In the genomic region with DNA sequence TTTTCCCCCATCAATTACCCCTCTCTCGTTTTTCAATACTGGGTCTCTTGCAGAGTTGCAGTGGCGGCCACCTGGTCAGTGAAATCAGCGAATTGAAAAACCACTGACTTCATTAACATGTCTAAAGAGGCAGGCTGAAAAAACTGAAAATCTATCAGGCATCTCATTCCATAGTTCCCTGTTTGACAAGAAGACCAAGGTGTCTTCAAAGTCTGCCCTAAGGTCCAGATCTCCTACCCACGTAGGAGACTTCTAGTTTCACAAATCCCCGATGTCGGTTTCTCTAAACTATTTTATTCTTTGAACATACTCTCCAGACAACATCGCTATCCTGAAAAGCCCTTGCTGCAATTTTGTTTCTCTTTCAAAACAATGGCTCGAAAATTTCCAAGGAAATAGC, we compare ENCODE assay signal across 8 cellular contexts. TPM values are rescaled to one million over a fixed set of nuclear protein-coding genes. Genes with fewer than 3 reads are reported as not detected.
DNase-seq lines count a peak whose midpoint lies in the region; ATAC-seq, FAIRE-seq and TF ChIP-seq lines count a peak whose summit lies in the region.

No MANE protein-coding gene starts in this region.

- H3K9me3 ChIP-seq in small intestine (ENCODE audit: control insufficient read depth, low read depth) = no peaks in the 10 kb centered on the region

- H3K36me3 ChIP-seq in small intestine (ENCODE audit: control insufficient read depth in 2 of 2, insufficient read depth in 2 of 2, low read length in 2 of 2) = peaks cover 0 to 4% of the 10 kb centered on the region in 2 donors

- TF ChIP-seq CTCF in foreskin keratinocyte (conservative IDR thresholded peaks at IDR 0.05) = no peak

- H3K27me3 ChIP-seq in foreskin keratinocyte = no peaks in the 10 kb centered on the region
- H3K27me3 ChIP-seq in small intestine (ENCODE audit: control insufficient read depth in 2 of 2, insufficient read depth in 2 of 2, low read length in 2 of 2) = no peaks in the 10 kb centered on the region

- H3K4me3 ChIP-seq in small intestine (ENCODE audit: low read depth in 1 of 2, low read length in 2 of 2) = peak overlapping the region in 1 of 2 donors; percentile 49

- DNase-seq in DMS53 (lab: John Stamatoyannopoulos, UW) = peak; percentile 53
- DNase-seq in DMS53 treated with DMSO at 0.1 percent for 48 hours (lab: John Stamatoyannopoulos, UW; ENCODE audit: unreplicated experiment) = no peak
- peak; percentile 22 for DNase-seq in SK-N-DZ (ENCODE audit: low spot score)
- DNase-seq in foreskin keratinocyte = no peak
- no peak for DNase-seq in small intestine
- no peak for DNase-seq in 8988T
- DNase-seq in nucleus accumbens (lab: John Stamatoyannopoulos, UW) = no peak
- no peak for DNase-seq in A172 (ENCODE audit: low spot score)

- WGBS in small intestine, 3 donors = 15 to 20% (median 15%) methylated on average over 8 of the region's 8 CpGs

- no peak for FAIRE-seq in small intestine (lab: Jason Lieb, UNC)

- H3K27ac ChIP-seq in foreskin keratinocyte (peak overlapping the region; percentile 51), small intestine (ENCODE audit: low read depth in 1 of 2, low read length in 1 of 2) (peak overlapping the region; percentile 62 to 89)

- H3K4me1 ChIP-seq in foreskin keratinocyte (no peaks in the 10 kb centered on the region), small intestine (ENCODE audit: control insufficient read depth in 2 of 2, insufficient read depth in 1 of 2, low read depth in 1 of 2, low read length in 1 of 2) (no peaks in the 10 kb centered on the region)

- ATAC-seq in foreskin keratinocyte = no peak

RNA-seq across cellular contexts. Expression of gene TUBB, which starts 0.8 kb away (rescaled TPM):
- polyA plus RNA-seq in SK-N-DZ (2014; cell fraction: cytosol; rRNA removed) = 1,702 and 1,814 TPM in 2 replicates
- polyA plus RNA-seq in SK-N-DZ (2014; cell fraction: nucleus; rRNA removed) = 586 and 640 TPM in 2 replicates
- 1,201 and 1,290 TPM in 2 replicates for total RNA-seq in foreskin keratinocyte
- 1,224 and 1,454 TPM in 2 replicates for polyA plus RNA-seq in foreskin keratinocyte
- 100 to 1,000 TPM in 1 of 3 donors, 10 to 100 TPM in 2; 47.0 to 306 (median 70.5) TPM for polyA plus RNA-seq in small intestine
- 1,118 and 1,364 TPM in 2 replicates for total RNA-seq in A172 (2014; rRNA removed; shearing (Covaris generic))

RNA-seq across cellular contexts. Expression of gene MDC1, which starts 2.3 kb away (rescaled TPM):
- 16.8 and 18.7 TPM in 2 replicates for polyA plus RNA-seq in SK-N-DZ (2014; cell fraction: cytosol; rRNA removed)
- polyA plus RNA-seq in SK-N-DZ (2014; cell fraction: nucleus; rRNA removed) = 28.1 and 83.2 TPM in 2 replicates
- 24.8 and 27.4 TPM in 2 replicates for total RNA-seq in foreskin keratinocyte
- polyA plus RNA-seq in foreskin keratinocyte = 13.9 and 15.8 TPM in 2 replicates
- polyA plus RNA-seq in small intestine = 10 to 100 TPM in 1 of 3 donors, 1 to 10 TPM in 2; 1.8 to 12.1 (median 3.2) TPM
- total RNA-seq in A172 (2014; rRNA removed; shearing (Covaris generic)) = 4.8 and 7.6 TPM in 2 replicates

RNA-seq across cellular contexts. Expression of gene FLOT1, which starts 23.1 kb away (rescaled TPM):
- 156 and 180 TPM in 2 replicates for polyA plus RNA-seq in SK-N-DZ (2014; cell fraction: cytosol; rRNA removed)
- 130 and 150 TPM in 2 replicates for polyA plus RNA-seq in SK-N-DZ (2014; cell fraction: nucleus; rRNA removed)
- 50.0 and 62.6 TPM in 2 replicates for total RNA-seq in foreskin keratinocyte
- polyA plus RNA-seq in foreskin keratinocyte (57.4 and 72.2 TPM in 2 replicates), small intestine (100 to 1,000 TPM; 134 to 166 (median 153) TPM)
- total RNA-seq in A172 (2014; rRNA removed; shearing (Covaris generic)) = 163 and 165 TPM in 2 replicates

RNA-seq across cellular contexts. Expression of gene IER3, which starts 25.0 kb away (rescaled TPM):
- polyA plus RNA-seq in SK-N-DZ (2014; cell fraction: cytosol; rRNA removed) = 2.7 and 4.1 TPM in 2 replicates
- 1.2 and 3.6 TPM in 2 replicates for polyA plus RNA-seq in SK-N-DZ (2014; cell fraction: nucleus; rRNA removed)
- 279 and 373 TPM in 2 replicates for total RNA-seq in foreskin keratinocyte
- 343 and 439 TPM in 2 replicates for polyA plus RNA-seq in foreskin keratinocyte
- polyA plus RNA-seq in small intestine = 10 to 100 TPM; 13.6 to 69.5 (median 15.7) TPM
- 61.1 and 63.2 TPM in 2 replicates for total RNA-seq in A172 (2014; rRNA removed; shearing (Covaris generic))

RNA-seq across cellular contexts. Expression of gene NRM, which starts 28.6 kb away (rescaled TPM):
- polyA plus RNA-seq in SK-N-DZ (2014; cell fraction: cytosol; rRNA removed) = 27.6 and 35.7 TPM in 2 replicates
- polyA plus RNA-seq in SK-N-DZ (2014; cell fraction: nucleus; rRNA removed) = 26.0 and 29.3 TPM in 2 replicates
- 24.5 and 26.3 TPM in 2 replicates for total RNA-seq in foreskin keratinocyte
- polyA plus RNA-seq in foreskin keratinocyte (41.6 and 45.7 TPM in 2 replicates), small intestine (10 to 100 TPM in 1 of 3 donors, 1 to 10 TPM in 2; 1.1 to 14.2 (median 2.7) TPM)
- 13.2 and 14.0 TPM in 2 replicates for total RNA-seq in A172 (2014; rRNA removed; shearing (Covaris generic))

Comparison
In these comparisons a context has a peak if more than half of its experiments do, and no peak if none do; other contexts are left out.
1. DNase-seq: peak in DMS53 (single experiment) and SK-N-DZ (single experiment); none in DMS53 treated with DMSO at 0.1 percent for 48 hours (single experiment), foreskin keratinocyte (0 of 2), small intestine (single experiment), 8988T (single experiment), nucleus accumbens (0 of 56) and A172 (single experiment).